Comparison of ENCODE assay signal across 20 cellular contexts in genomic region chr17:79424471-79425185, GRCh38.
"Had no signal": no experiment of that assay in that cellular context is flagged by ENCODE, and none has a peak within 500 bp of the region (broad histone marks: within the 10 kb centered on the region; RNA-seq: fewer than 3 reads in every experiment).

No MANE protein-coding gene starts in this region.

- H3K36me3 ChIP-seq: ascending aorta, neutrophil, spleen, suprapubic skin, transverse colon, uterus had no signal

- H3K9me3 Mint-ChIP-seq: activated naive CD4-positive, alpha-beta T cell treated with anti-CD3 and anti-CD28 coated beads for 36 hours; activated T-cell treated with anti-CD3 and anti-CD28 coated beads, Interleukin-2, amount 50 U/mL, for 4 hours; memory B cell; naive B cell; T-helper 1 cell treated with Interleukin-12 subunit alpha and Interleukin-12 subunit beta and Interleukin-4 antibody, amounts not matched to agents 30 μg/mL and 1 μg/mL, for 36 hours had no signal

- H3K9me3 ChIP-seq: ascending aorta, mucosa of descending colon, neutrophil, spleen, suprapubic skin, transverse colon, uterus had no signal

- H3K4me1 Mint-ChIP-seq: memory B cell had no signal

- H3K4me3 Mint-ChIP-seq: activated naive CD4-positive, alpha-beta T cell treated with anti-CD3 and anti-CD28 coated beads for 36 hours; activated T-cell treated with anti-CD3 and anti-CD28 coated beads, Interleukin-2, amount 50 U/mL, for 4 hours; memory B cell; naive B cell; T-helper 1 cell treated with Interleukin-12 subunit alpha and Interleukin-12 subunit beta and Interleukin-4 antibody, amounts not matched to agents 30 μg/mL and 1 μg/mL, for 36 hours had no signal

- H3K27me3 ChIP-seq: ascending aorta, transverse colon, uterus had no signal

- H3K4me1 ChIP-seq: ascending aorta, spleen, uterus had no signal

- H3K27ac Mint-ChIP-seq: memory B cell; T-helper 1 cell treated with Interleukin-12 subunit alpha and Interleukin-12 subunit beta and Interleukin-4 antibody, amounts not matched to agents 30 μg/mL and 1 μg/mL, for 36 hours had no signal

- H3K36me3 Mint-ChIP-seq: memory B cell, naive B cell had no signal

- DNase-seq: activated CD4-positive, alpha-beta T cell treated with anti-CD3 and anti-CD28 coated beads, Interleukin-2, amount 50 U/mL, for 1 hour; activated CD8-positive, alpha-beta memory T cell treated with anti-CD3 and anti-CD28 coated beads, Interleukin-2, amount 50 U/mL, for 4 hours; activated naive CD4-positive, alpha-beta T cell treated with anti-CD3 and anti-CD28 coated beads for 36 hours; activated T-cell treated with anti-CD3 and anti-CD28 coated beads, Interleukin-2, amount 50 U/mL, for 4 hours; cortex of kidney; head of caudate nucleus; kidney glomerular epithelial cell; left ventricle myocardium superior; mucosa of descending colon; naive B cell; posterior cingulate gyrus; spleen; stimulated activated naive CD8-positive, alpha-beta T cell treated with anti-CD3 and anti-CD28 coated beads, Interleukin-15, Interleukin-2, amounts not matched to agents 100 U/mL and 50 U/mL, for 24 hours; transverse colon; uterus had no signal

- H3K4me3 ChIP-seq: ascending aorta, mucosa of descending colon, spleen, suprapubic skin, transverse colon, uterus had no signal

- H3K27ac ChIP-seq: ascending aorta, neutrophil, spleen, suprapubic skin, transverse colon, uterus had no signal
